8 cellular contexts compared by ENCODE assay signal in the genomic region with DNA sequence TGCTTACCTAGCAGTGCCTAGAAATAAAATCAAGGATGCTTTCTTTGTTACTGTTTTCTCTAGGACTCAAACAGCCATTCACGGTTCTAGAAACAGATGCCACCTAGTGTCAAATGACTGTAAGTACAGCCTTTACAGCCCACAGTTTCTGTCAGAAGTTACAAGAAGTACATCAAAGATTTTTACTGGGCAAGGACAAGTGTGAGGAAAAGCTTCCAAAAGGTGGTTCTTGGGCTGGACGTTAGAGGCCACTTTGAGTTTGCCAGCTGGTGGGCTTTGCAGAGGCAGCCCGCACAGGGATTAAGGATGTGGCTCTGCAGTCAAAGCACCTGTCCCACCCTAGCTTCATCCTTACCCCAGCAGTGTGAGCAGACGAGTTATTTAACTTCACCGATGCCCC. TPM values are rescaled to one million over a fixed set of nuclear protein-coding genes. Genes with fewer than 3 reads are reported as not detected.
DNase-seq lines count a peak whose midpoint lies in the region; ATAC-seq, FAIRE-seq and TF ChIP-seq lines count a peak whose summit lies in the region.

No MANE protein-coding gene starts in this region.

- no peak overlapping the region for H3K4me3 ChIP-seq in GM12865 (ENCODE audit: low read depth, low read length)

- peak; percentile 42 for ATAC-seq in omental fat pad (ENCODE audit: low FRiP score)
- no peak for ATAC-seq in GM18498 (IDR thresholded peaks at IDR 0.05; ENCODE audit: unreplicated experiment)
- no peak for ATAC-seq in GM19455 (IDR thresholded peaks at IDR 0.05; ENCODE audit: unreplicated experiment)

- peak; percentile 63 for DNase-seq in AG08395 (ENCODE audit: low spot score)
- DNase-seq in GM12865 (ENCODE audit: low read depth), result peak; percentile 75
- peak; percentile 57 for DNase-seq in NCI-H2029 treated with DMSO at 0.1 percent for 48 hours (lab: John Stamatoyannopoulos, UW)
- DNase-seq in fibroblast of the conjunctiva (ENCODE audit: low read depth), result peak; percentile 53
- no peak for DNase-seq in omental fat pad (ENCODE audit: low spot score)

- peak; percentile 80 for TF ChIP-seq CTCF in GM12865 (IDR thresholded peaks at IDR 0.05; ENCODE audit: insufficient read depth, low read depth, low read length, missing control alignments)
- peak in 2 of 3 donors; percentile 5 to 23 for TF ChIP-seq CTCF in omental fat pad (IDR thresholded peaks at IDR 0.05)

- FAIRE-seq in TTC549 (lab: Jason Lieb, UNC), result peak; percentile 60

RNA-seq across cellular contexts. Expression of a gene that starts 6.9 kb away (rescaled TPM):
- total RNA-seq in omental fat pad, result 10 to 100 TPM; 19.5 to 47.1 (median 32.1) TPM
